In genomic region chr7:116185450-116185849, GRCh38 we compare ENCODE assay signal across 22 cellular contexts. TPM values are rescaled to one million over a fixed set of nuclear protein-coding genes. Genes with fewer than 3 reads are reported as not detected.
A peak's percentile ranks its signal among the peaks of the same experiment; 100 is the strongest.
DNase-seq lines count a peak whose midpoint lies in the region; ATAC-seq, FAIRE-seq and TF ChIP-seq lines count a peak whose summit lies in the region.
"Had no signal": no experiment of that assay in that cellular context is flagged by ENCODE, and none has a peak within 500 bp of the region (broad histone marks: within the 10 kb centered on the region; RNA-seq: fewer than 3 reads in every experiment).

No MANE protein-coding gene starts in this region.

- H3K4me3 ChIP-seq in upper lobe of right lung: no peak overlapping the region
- no peak overlapping the region for H3K4me3 ChIP-seq in HepG2 (replicated peaks in 1 of 3; ENCODE audit: insufficient read depth in 1 of 3, low read depth in 2 of 3, low read length in 3 of 3)
- H3K4me3 ChIP-seq: BLaER1, GM12878, GM23338 had no signal

- no TSS peak for BruUV-seq in HepG2 (replicated peaks; lab: Mats Ljungman, UMichigan)

- H3K4me1 Mint-ChIP-seq in activated CD4-positive, alpha-beta T cell treated with anti-CD3 and anti-CD28 coated beads, Interleukin-2, amount 10 ng/mL, durations not matched to agents 24 days and 14 days: no peaks in the 10 kb centered on the region
- H3K4me1 Mint-ChIP-seq: B cell, GM23338, H9 had no signal

- no peak overlapping the region for H3K4me3 Mint-ChIP-seq in activated CD4-positive, alpha-beta T cell treated with anti-CD3 and anti-CD28 coated beads, Interleukin-2, amount 10 ng/mL, durations not matched to agents 24 days and 14 days
- H3K4me3 Mint-ChIP-seq: B cell; CD4-positive, CD25-positive, alpha-beta regulatory T cell; CD8-positive, alpha-beta T cell; GM23338; H9 had no signal

- no peak for TF ChIP-seq POLR2A in HepG2 (IDR thresholded peaks at IDR 0.05; ENCODE audit: insufficient read depth in 1 of 2, low read depth in 2 of 2, low read length in 2 of 2)

- peaks cover 3% of the 10 kb centered on the region for H3K9me3 Mint-ChIP-seq in activated CD4-positive, alpha-beta T cell treated with anti-CD3 and anti-CD28 coated beads, Interleukin-2, amount 10 ng/mL, durations not matched to agents 24 days and 14 days

- no peaks in the 10 kb centered on the region for H4K20me1 ChIP-seq in HepG2 (ENCODE audit: insufficient read depth, low read length)
- H4K20me1 ChIP-seq: BLaER1 had no signal

- no peak for FAIRE-seq in HepG2 (lab: Jason Lieb, UNC)
- FAIRE-seq: A204.1, G401.6, GM12878, GM19239 had no signal

- ATAC-seq in foreskin keratinocyte (peak; percentile 9), upper lobe of right lung (no peak), HepG2 (no peak)
- ATAC-seq: CD8-positive, alpha-beta T cell; GM12878; GM23338; HCT116 had no signal

- no peak for TF ChIP-seq EP300 in HepG2 (IDR thresholded peaks at IDR 0.05; ENCODE audit: low read depth in 2 of 2, low read length in 2 of 2)
- no peak for TF ChIP-seq EP300 in HepG2 (CRISPR knock-in tag; IDR thresholded peaks at IDR 0.05; ENCODE audit: borderline replicate concordance)

- intact Hi-C loops in activated CD4-positive, alpha-beta T cell treated with anti-CD3 and anti-CD28 coated beads, Interleukin-2, amount 10 ng/mL, durations not matched to agents 24 days and 14 days (cut with micrococcal nuclease): no loop called here
- intact Hi-C loops in upper lobe of right lung (cut with DNase I) (no loop called here), HepG2 (cut with micrococcal nuclease; ENCODE audit: unreplicated experiment) (no loop called here)

- in situ Hi-C loops in HepG2 (cut with HindIII; ENCODE audit: extremely low pct_ligation_motif_present, low pct_unique_long_range_greater_than_20kb): no loop called here

- TF ChIP-seq CTCF in foreskin keratinocyte (conservative IDR thresholded peaks at IDR 0.05) (no peak), upper lobe of right lung (IDR thresholded peaks at IDR 0.05) (no peak), HepG2 (CRISPR knock-in tag; IDR thresholded peaks at IDR 0.05) (no peak)

- no peak for TF ChIP-seq RAD21 in HepG2 (CRISPR knock-in tag; IDR thresholded peaks at IDR 0.05)

- H2AFZ ChIP-seq in HepG2 (ENCODE audit: low read length): no peak overlapping the region
- H2AFZ ChIP-seq: GM23338 had no signal

- CTCF ChIA-PET in HepG2 (lab: Yijun Ruan, JAX; ENCODE audit: low intra/inter-chr PET ratio, low total read pairs): no interaction called here

- no peak overlapping the region for H3K4me2 ChIP-seq in HepG2 (ENCODE audit: low read depth, low read length)
- H3K4me2 ChIP-seq: BLaER1, GM23338 had no signal

- no peaks in the 10 kb centered on the region for H3K79me2 ChIP-seq in HepG2 (ENCODE audit: insufficient read depth, low read length)

- H3K27me3 ChIP-seq in foreskin keratinocyte (no peaks in the 10 kb centered on the region), upper lobe of right lung (no peaks in the 10 kb centered on the region), HepG2 (ENCODE audit: control insufficient read depth in 1 of 2, insufficient read depth in 2 of 2, low read length in 2 of 2) (no peaks in the 10 kb centered on the region)
- H3K27me3 ChIP-seq: BLaER1 had no signal

- no peaks in the 10 kb centered on the region for H3K9me3 ChIP-seq in upper lobe of right lung
- H3K9me3 ChIP-seq in HepG2 (ENCODE audit: low read length): peaks cover 8% of the 10 kb centered on the region

- H3K27ac ChIP-seq in foreskin keratinocyte (no peak overlapping the region), upper lobe of right lung (no peak overlapping the region), HepG2 (ENCODE audit: extremely low read length, insufficient read depth, low read length) (no peak overlapping the region)
- H3K27ac ChIP-seq: 22Rv1, BLaER1, C4-2B had no signal

- H3K4me1 ChIP-seq in foreskin keratinocyte (no peaks in the 10 kb centered on the region), upper lobe of right lung (no peaks in the 10 kb centered on the region), HepG2 (ENCODE audit: insufficient read depth, low read length) (no peaks in the 10 kb centered on the region)
- H3K4me1 ChIP-seq: BLaER1, Caco-2 had no signal

- WGBS in HepG2 (ENCODE audit: low lambda C conversion rate): no CpG with 5 or more reads among the region's 6 CpGs

- H3K36me3 Mint-ChIP-seq in activated CD4-positive, alpha-beta T cell treated with anti-CD3 and anti-CD28 coated beads, Interleukin-2, amount 10 ng/mL, durations not matched to agents 24 days and 14 days (ENCODE audit: low read depth): no peaks in the 10 kb centered on the region
- H3K36me3 Mint-ChIP-seq: CD8-positive, alpha-beta T cell had no signal

- POLR2A ChIA-PET in HepG2 (lab: Yijun Ruan, JAX): no interaction called here

- peaks cover 21% of the 10 kb centered on the region for H3K27me3 Mint-ChIP-seq in activated CD4-positive, alpha-beta T cell treated with anti-CD3 and anti-CD28 coated beads, Interleukin-2, amount 10 ng/mL, durations not matched to agents 24 days and 14 days

- DNase-seq in activated CD4-positive, alpha-beta T cell treated with anti-CD3 and anti-CD28 coated beads, Interleukin-2, amount 10 ng/mL, durations not matched to agents 24 days and 14 days: peak; percentile 43
- DNase-seq in activated CD4-positive, alpha-beta T cell treated with anti-CD3 and anti-CD28 coated beads, Interleukin-2, amount 50 U/mL, for 48 hours: no peak
- DNase-seq in foreskin keratinocyte (no peak), upper lobe of right lung (peak; percentile 40), MV-4-11 (lab: John Stamatoyannopoulos, UW) (no peak), HepG2 (ENCODE audit: low spot score) (no peak)
- DNase-seq: Caco-2; CD4-positive, CD25-positive, alpha-beta regulatory T cell; CD8-positive, alpha-beta T cell; DMS153; DND-41; H9 had no signal

- H3K27ac Mint-ChIP-seq in activated CD4-positive, alpha-beta T cell treated with anti-CD3 and anti-CD28 coated beads, Interleukin-2, amount 10 ng/mL, durations not matched to agents 24 days and 14 days: no peak overlapping the region
- H3K27ac Mint-ChIP-seq: B cell; CD8-positive, alpha-beta T cell; GM23338; H9 had no signal

- no peaks in the 10 kb centered on the region for H3K36me3 ChIP-seq in upper lobe of right lung
- no peaks in the 10 kb centered on the region for H3K36me3 ChIP-seq in HepG2 (replicated peaks in 1 of 2; ENCODE audit: control insufficient read depth in 1 of 2, insufficient read depth in 2 of 2, low read length in 2 of 2)
- H3K36me3 ChIP-seq: BLaER1 had no signal

- no peak overlapping the region for H3K9ac ChIP-seq in HepG2 (ENCODE audit: insufficient read depth, low read depth, low read length)
- H3K9ac ChIP-seq: BLaER1 had no signal

TF ChIP-seq in HepG2, 621 proteins besides CTCF, POLR2A, EP300 and RAD21 (continues in another document):
- TF ChIP-seq ISX (CRISPR knock-in tag; conservative IDR thresholded peaks at IDR 0.05) (no peak), ARNT (IDR thresholded peaks at IDR 0.05) (no peak), GATAD1 (CRISPR knock-in tag; IDR thresholded peaks at IDR 0.05) (no peak), NFE2L1 (CRISPR knock-in tag; IDR thresholded peaks at IDR 0.05; ENCODE audit: borderline replicate concordance) (no peak), E2F2 (CRISPR knock-in tag; IDR thresholded peaks at IDR 0.05; ENCODE audit: borderline replicate concordance) (no peak), ZNF773 (CRISPR knock-in tag; IDR thresholded peaks at IDR 0.05; ENCODE audit: borderline replicate concordance) (no peak), SAP130 (CRISPR knock-in tag; IDR thresholded peaks at IDR 0.05; ENCODE audit: low read depth) (no peak), SIN3A (IDR thresholded peaks at IDR 0.05; ENCODE audit: borderline replicate concordance, low read depth, low read length) (no peak)

RNA-seq across cellular contexts. Expression of gene TES, which starts 24.9 kb away (rescaled TPM):
- total RNA-seq in activated CD4-positive, alpha-beta T cell treated with anti-CD3 and anti-CD28 coated beads, Interleukin-2, amount 10 ng/mL, durations not matched to agents 24 days and 14 days: 41.2 and 47.1 TPM in 2 replicates
- total RNA-seq in foreskin keratinocyte (115 and 130 TPM in 2 replicates), upper lobe of right lung (94.0 TPM), HepG2 (2016; rRNA removed; fragmentation: Illumina TruSeq; extraction: Trizol) (21.6 and 24.7 TPM in 2 replicates)
- polyA plus RNA-seq in foreskin keratinocyte (53.6 and 55.3 TPM in 2 replicates), HepG2 (2011; rRNA removed) (17.6 and 23.0 TPM in 2 replicates)
- total RNA-seq in HepG2 (2016; cell fraction: cytosol; rRNA removed; fragmentation: Illumina TruSeq; extraction: Trizol; ENCODE audit: low read depth): 5.7 and 7.0 TPM in 2 replicates
- total RNA-seq in HepG2 (2016; cell fraction: insoluble cytoplasmic fraction; rRNA removed; fragmentation: Illumina TruSeq; extraction: Trizol): 20.1 and 24.8 TPM in 2 replicates
- total RNA-seq in HepG2 (2016; cell fraction: membrane; rRNA removed; fragmentation: Illumina TruSeq; extraction: Trizol): 13.3 and 15.7 TPM in 2 replicates
- 19.2 and 19.9 TPM in 2 replicates for total RNA-seq in HepG2 (2016; cell fraction: nucleus; rRNA removed; fragmentation: Illumina TruSeq; extraction: Trizol)
- polyA plus RNA-seq in HepG2 (2011; cell fraction: cytosol; rRNA removed): 10.5 and 12.4 TPM in 2 replicates
- polyA plus RNA-seq in HepG2 (2011; cell fraction: nucleus; rRNA removed): 15.2 and 17.8 TPM in 2 replicates
- 11.3 and 12.6 TPM in 2 replicates for polyA plus RNA-seq in HepG2 (2012)
- polyA plus RNA-seq in HepG2 (2016; cell fraction: cytosol; fragmentation: Illumina TruSeq; extraction: Trizol; ENCODE audit: low read depth): 5.5 and 6.1 TPM in 2 replicates
- 24.3 and 25.3 TPM in 2 replicates for polyA plus RNA-seq in HepG2 (2016; cell fraction: insoluble cytoplasmic fraction; fragmentation: Illumina TruSeq; extraction: Trizol; ENCODE audit: low read depth)
- 9.3 and 11.9 TPM in 2 replicates for polyA plus RNA-seq in HepG2 (2016; cell fraction: membrane; fragmentation: Illumina TruSeq; extraction: Trizol; ENCODE audit: low read depth)
- 18.5 and 18.7 TPM in 2 replicates for polyA plus RNA-seq in HepG2 (2016; cell fraction: nucleus; fragmentation: Illumina TruSeq; extraction: Trizol; ENCODE audit: insufficient read depth, low read depth)
- 13.6 and 60.4 TPM in 2 replicates for polyA minus RNA-seq in HepG2 (2011; rRNA and poly(A)+ RNA removed; ENCODE audit: low replicate concordance)
- 10.0 and 10.8 TPM in 2 replicates for polyA minus RNA-seq in HepG2 (2011; cell fraction: cytosol; rRNA and poly(A)+ RNA removed)
- 21.8 and 25.9 TPM in 2 replicates for polyA minus RNA-seq in HepG2 (2011; cell fraction: nucleus; rRNA and poly(A)+ RNA removed)

Comparison
In these comparisons a context has a peak if more than half of its experiments do, and no peak if none do; other contexts are left out.
1. DNase-seq: peak in activated CD4-positive, alpha-beta T cell treated with anti-CD3 and anti-CD28 coated beads, Interleukin-2, amount 10 ng/mL, durations not matched to agents 24 days and 14 days (single experiment) and upper lobe of right lung (single experiment); none in activated CD4-positive, alpha-beta T cell treated with anti-CD3 and anti-CD28 coated beads, Interleukin-2, amount 50 U/mL, for 48 hours (0 of 2), foreskin keratinocyte (0 of 2), MV-4-11 (single experiment) and HepG2 (single experiment).